23 cellular contexts compared by ENCODE assay signal in the genomic region with DNA sequence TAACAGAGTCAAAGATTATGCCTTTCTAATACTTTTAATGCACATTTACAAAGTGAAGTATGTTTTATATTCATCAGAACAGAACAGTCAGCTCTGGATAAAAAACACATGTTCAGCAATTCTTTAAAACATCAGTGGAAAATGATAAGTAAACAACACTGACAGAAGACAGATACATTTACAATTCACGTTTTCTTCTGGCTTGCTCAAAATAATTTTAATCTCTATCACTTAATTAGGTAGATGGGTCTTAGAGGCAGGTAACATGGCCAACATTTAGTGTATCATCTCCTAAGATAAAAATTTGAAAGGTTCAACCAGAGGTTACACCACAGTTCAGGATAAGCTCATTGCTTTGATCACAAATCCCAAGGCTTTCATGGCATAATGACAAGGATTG.
"Had no signal": no experiment of that assay in that cellular context is flagged by ENCODE, and none has a peak within 500 bp of the region (broad histone marks: within the 10 kb centered on the region; RNA-seq: fewer than 3 reads in every experiment).

No MANE protein-coding gene starts in this region.

- H3K4me3 ChIP-seq: dorsolateral prefrontal cortex, gastrocnemius medialis, left lung, neural progenitor cell, psoas muscle, skin epidermis, spleen, testis, tibial artery had no signal

- H2AFZ ChIP-seq: neural progenitor cell had no signal

- H3K4me1 ChIP-seq: gastrocnemius medialis, left lung, neural progenitor cell, psoas muscle, spleen, testis, tibial artery had no signal

- H3K27me3 Mint-ChIP-seq: naive thymus-derived CD4-positive, alpha-beta T cell; stimulated activated memory B cell treated with anti-CD40 and anti-IgM and Interleukin-4, amounts not matched to agents 10 μg/mL and 1 μg/mL and 100 μg/mL, for 72 hours; type B pancreatic cell had no signal

- DNase-seq: dorsolateral prefrontal cortex; effector CD4-positive, alpha-beta T cell; foreskin fibroblast; gastrocnemius medialis; head of caudate nucleus; left cardiac atrium; left lung; mesenchymal stem cell; midbrain; naive thymus-derived CD4-positive, alpha-beta T cell; psoas muscle; right cardiac atrium; spleen; stimulated activated CD4-positive, alpha-beta T cell treated with anti-CD3 and anti-CD28 coated beads, Interleukin-4, amount 100 ng/mL, for 4 hours; stimulated activated naive CD8-positive, alpha-beta T cell treated with anti-CD3 and anti-CD28 coated beads, Interleukin-15, Interleukin-2, amounts not matched to agents 100 U/mL and 50 U/mL, for 24 hours; substantia nigra; testis; tibial artery had no signal

- H3K27ac ChIP-seq: dorsolateral prefrontal cortex, gastrocnemius medialis, left lung, neural progenitor cell, psoas muscle, skin epidermis, spleen, testis, tibial artery had no signal

- H3K36me3 ChIP-seq: gastrocnemius medialis, left lung, neural progenitor cell had no signal

- H3K9me3 ChIP-seq: gastrocnemius medialis, left lung, psoas muscle, spleen, testis, tibial artery had no signal

- H3K4me3 Mint-ChIP-seq: naive thymus-derived CD4-positive, alpha-beta T cell; nephron; neural progenitor cell; stimulated activated memory B cell treated with anti-CD40 and anti-IgM and Interleukin-4, amounts not matched to agents 10 μg/mL and 1 μg/mL and 100 μg/mL, for 72 hours; type B pancreatic cell had no signal

- H3K27me3 ChIP-seq: dorsolateral prefrontal cortex, gastrocnemius medialis, left lung, neural progenitor cell, spleen, testis, tibial artery had no signal

- H3K9ac ChIP-seq: neural progenitor cell had no signal

- ATAC-seq: gastrocnemius medialis; left cardiac atrium; left lung; naive thymus-derived CD4-positive, alpha-beta T cell; psoas muscle; right cardiac atrium; stimulated activated memory B cell treated with anti-CD40 and anti-IgM and Interleukin-4, amounts not matched to agents 10 μg/mL and 1 μg/mL and 100 μg/mL, for 72 hours; stimulated activated naive CD8-positive, alpha-beta T cell treated with anti-CD3 and anti-CD28 coated beads, Interleukin-15, Interleukin-2, amounts not matched to agents 100 U/mL and 50 U/mL, for 24 hours had no signal

- H3K4me1 Mint-ChIP-seq: nephron; neural progenitor cell; stimulated activated memory B cell treated with anti-CD40 and anti-IgM and Interleukin-4, amounts not matched to agents 10 μg/mL and 1 μg/mL and 100 μg/mL, for 72 hours had no signal

- H3K9me3 Mint-ChIP-seq: naive thymus-derived CD4-positive, alpha-beta T cell; nephron; neural progenitor cell; stimulated activated memory B cell treated with anti-CD40 and anti-IgM and Interleukin-4, amounts not matched to agents 10 μg/mL and 1 μg/mL and 100 μg/mL, for 72 hours; type B pancreatic cell had no signal

- H3K27ac Mint-ChIP-seq: naive thymus-derived CD4-positive, alpha-beta T cell; nephron; neural progenitor cell; stimulated activated memory B cell treated with anti-CD40 and anti-IgM and Interleukin-4, amounts not matched to agents 10 μg/mL and 1 μg/mL and 100 μg/mL, for 72 hours; type B pancreatic cell had no signal

- H3K4me2 ChIP-seq: neural progenitor cell had no signal
